In genomic region chr3:49093853-49094767, GRCh38 we compare ENCODE assay signal across 7 cellular contexts.
DNase-seq lines count a peak whose midpoint lies in the region; ATAC-seq and TF ChIP-seq lines count a peak whose summit lies in the region.

QRICH1 (minus strand) TSS chr3:49094071; CDS start chr3:49077017, 17,054 bp downstream.

- in situ Hi-C loops in astrocyte of the cerebellum (cut with HindIII; ENCODE audit: low sequenced_read_pairs): no loop called here

- TF ChIP-seq CTCF in astrocyte of the cerebellum (IDR thresholded peaks at IDR 0.05; ENCODE audit: low read depth, low read length, missing control alignments): peak; percentile 68

- ATAC-seq in GM18508 (IDR thresholded peaks at IDR 0.05; ENCODE audit: insufficient read depth, unreplicated experiment): peak; percentile 61
- peak; percentile 78 for ATAC-seq in HG03025 (IDR thresholded peaks at IDR 0.05; ENCODE audit: low FRiP score, unreplicated experiment)

- DNase-seq in NCI-H2029 treated with DMSO at 0.1 percent for 48 hours (lab: John Stamatoyannopoulos, UW) (peak; percentile 86), T-helper 9 cell (peak; percentile 94), astrocyte of the cerebellum (ENCODE audit: low read depth) (peak; percentile 97), hepatic stellate cell (ENCODE audit: low spot score) (peak; percentile 95), retina (peak; percentile 100)

- H3K4me3 ChIP-seq in astrocyte of the cerebellum (ENCODE audit: low read depth, low read length): peak within 1 kb of the TSS; percentile 75

Comparison
In these comparisons a context has a peak if more than half of its experiments do, and no peak if none do; other contexts are left out.
1. Peak in every context shown above with its lines: DNase-seq, ATAC-seq and H3K4me3 ChIP-seq.